Comparison of ENCODE assay signal across 8 cellular contexts in genomic region chr19:40284501-40285352, GRCh38. TPM values are rescaled to one million over a fixed set of nuclear protein-coding genes. Genes with fewer than 3 reads are reported as not detected.
DNase-seq lines count a peak whose midpoint lies in the region; ATAC-seq and TF ChIP-seq lines count a peak whose summit lies in the region.

Gene AKT2 (minus strand): TSS chr19:40285345. CDS start chr19:40265267, 20,078 bp downstream.

- H3K27ac ChIP-seq in ACC112 (ENCODE audit: low read depth, low read length), result peak within 1 kb of the TSS; percentile 81
- H3K27ac ChIP-seq in neural cell (ENCODE audit: low read length), result peak within 1 kb of the TSS; percentile 97

- no peak for TF ChIP-seq CTCF in fibroblast of mammary gland (conservative IDR thresholded peaks at IDR 0.05; ENCODE audit: control insufficient read depth, insufficient read depth, low read depth, low read length)
- TF ChIP-seq CTCF in neural cell (IDR thresholded peaks at IDR 0.05; ENCODE audit: poor library complexity, severe bottlenecking), result no peak

- H4K20me1 ChIP-seq in neural cell (ENCODE audit: insufficient read depth), result no peaks in the 10 kb centered on the region

- peaks cover 51% of the 10 kb centered on the region for H3K79me2 ChIP-seq in ACC112 (ENCODE audit: control insufficient read depth, insufficient read depth, low read length, unreplicated experiment)
- H3K79me2 ChIP-seq in neural cell (replicated peaks; ENCODE audit: insufficient read depth, low read length), result peaks cover 34% of the 10 kb centered on the region

- peak within 1 kb of the TSS; percentile 74 for H3K4me2 ChIP-seq in neural cell (ENCODE audit: low read length)

- peak; percentile 74 for DNase-seq in OCI-M1 (lab: John Stamatoyannopoulos, UW)
- DNase-seq in activated T-cell treated with anti-CD3 and anti-CD28 coated beads, Interleukin-2, amount 50 U/mL, for 48 hours, result peak; percentile 67 to 70
- DNase-seq in fibroblast of mammary gland (ENCODE audit: low read depth), result peak; percentile 48
- DNase-seq in stimulated activated naive CD8-positive, alpha-beta T cell treated with anti-CD3 and anti-CD28 coated beads, Interleukin-15, amount 100 ng/mL, for 72 hours, result peak; percentile 89 to 94

- TF ChIP-seq RAD21 in neural cell (conservative IDR thresholded peaks at IDR 0.05), result no peak

- peak within 1 kb of the TSS; percentile 85 to 93 for H3K4me3 Mint-ChIP-seq in stimulated activated naive CD8-positive, alpha-beta T cell treated with anti-CD3 and anti-CD28 coated beads, Interleukin-15, amount 100 ng/mL, for 72 hours

- H3K27me3 ChIP-seq in ACC112 (ENCODE audit: insufficient read depth, low read length), result no peaks in the 10 kb centered on the region
- no peaks in the 10 kb centered on the region for H3K27me3 ChIP-seq in neural cell (ENCODE audit: insufficient read depth, low read depth, low read length)

- peak within 1 kb of the TSS; percentile 99 for H3K27ac Mint-ChIP-seq in stimulated activated naive CD8-positive, alpha-beta T cell treated with anti-CD3 and anti-CD28 coated beads, Interleukin-15, amount 100 ng/mL, for 72 hours

- peak within 1 kb of the TSS; percentile 94 for H3K9ac ChIP-seq in neural cell (ENCODE audit: low read length)

- no peaks in the 10 kb centered on the region for H3K9me3 ChIP-seq in neural cell (ENCODE audit: low read length)

- H3K36me3 ChIP-seq in ACC112 (ENCODE audit: insufficient read depth, low read length) (no peaks in the 10 kb centered on the region), neural cell (ENCODE audit: insufficient read depth, low read length) (no peaks in the 10 kb centered on the region)

- H2AFZ ChIP-seq in ACC112 (ENCODE audit: low read length, unreplicated experiment) (peak within 1 kb of the TSS; percentile 90), neural cell (ENCODE audit: low read depth, low read length) (peak within 1 kb of the TSS; percentile 67)

- peaks cover 65% of the 10 kb centered on the region for H3K4me1 Mint-ChIP-seq in stimulated activated naive CD8-positive, alpha-beta T cell treated with anti-CD3 and anti-CD28 coated beads, Interleukin-15, amount 100 ng/mL, for 72 hours

- H3K4me3 ChIP-seq in ACC112 (ENCODE audit: low read depth, low read length) (peak within 1 kb of the TSS; percentile 85), fibroblast of mammary gland (ENCODE audit: control insufficient read depth, low read depth, low read length) (peak within 1 kb of the TSS; percentile 88), neural cell (ENCODE audit: low read length) (peak within 1 kb of the TSS; percentile 89)

- no peaks in the 10 kb centered on the region for H3K27me3 Mint-ChIP-seq in stimulated activated naive CD8-positive, alpha-beta T cell treated with anti-CD3 and anti-CD28 coated beads, Interleukin-15, amount 100 ng/mL, for 72 hours

- no peaks in the 10 kb centered on the region for H3F3A ChIP-seq in neural cell (ENCODE audit: insufficient read depth, low read length, poor library complexity, severe bottlenecking)

- H3K4me1 ChIP-seq in ACC112 (ENCODE audit: control insufficient read depth, insufficient read depth, low read length, unreplicated experiment), result peaks cover 13% of the 10 kb centered on the region

- H3K9me3 Mint-ChIP-seq in stimulated activated naive CD8-positive, alpha-beta T cell treated with anti-CD3 and anti-CD28 coated beads, Interleukin-15, amount 100 ng/mL, for 72 hours, result no peaks in the 10 kb centered on the region

- ATAC-seq in GM18907 (IDR thresholded peaks at IDR 0.05; ENCODE audit: unreplicated experiment), result peak; percentile 36
- peak; percentile 12 for ATAC-seq in HG03108 (IDR thresholded peaks at IDR 0.05; ENCODE audit: unreplicated experiment)
- ATAC-seq in stimulated activated naive CD8-positive, alpha-beta T cell treated with anti-CD3 and anti-CD28 coated beads, Interleukin-15, amount 100 ng/mL, for 72 hours, result peak; percentile 78

- no peak for TF ChIP-seq EP300 in neural cell (conservative IDR thresholded peaks at IDR 0.05; ENCODE audit: poor library complexity, severe bottlenecking)

- no peaks in the 10 kb centered on the region for H3K9me2 ChIP-seq in neural cell (ENCODE audit: insufficient read depth, low read length)

TF ChIP-seq in neural cell, 6 proteins besides CTCF, POLR2A, EP300 and RAD21:
- TF ChIP-seq POLR2AphosphoS5 (IDR thresholded peaks at IDR 0.05), result peak; percentile 61
- TF ChIP-seq TAF1 (IDR thresholded peaks at IDR 0.05; ENCODE audit: low read depth), result peak; percentile 52
- TF ChIP-seq MXI1 (conservative IDR thresholded peaks at IDR 0.05; ENCODE audit: poor library complexity, severe bottlenecking), result peak; percentile 73
- TF ChIP-seq EZH2 (IDR thresholded peaks at IDR 0.05; ENCODE audit: borderline replicate concordance, insufficient read depth, low read length, poor library complexity, severe bottlenecking), result no peak
- TF ChIP-seq SMC3 (conservative IDR thresholded peaks at IDR 0.05; ENCODE audit: poor library complexity), result no peak

RNA-seq across cellular contexts. Expression of gene AKT2, which starts in this region (rescaled TPM):
- 131 and 132 TPM in 2 replicates for polyA plus RNA-seq in neural cell
- 82.0 and 89.4 TPM in 2 replicates for polyA minus RNA-seq in neural cell

Comparison
In these comparisons a context has a peak if more than half of its experiments do, and no peak if none do; other contexts are left out.
1. Peak in every context shown above with its lines: DNase-seq, ATAC-seq, H3K4me3 ChIP-seq and H3K27ac ChIP-seq.
2. ATAC-seq: peak in every context shown above with its lines; median percentile 78 in stimulated activated naive CD8-positive, alpha-beta T cell treated with anti-CD3 and anti-CD28 coated beads, Interleukin-15, amount 100 ng/mL, for 72 hours; 36 in GM18907; 12 in HG03108.